19 cellular contexts compared by ENCODE assay signal in genomic region chr6:13810688-13811446, GRCh38. TPM values are rescaled to one million over a fixed set of nuclear protein-coding genes. Genes with fewer than 3 reads are reported as not detected.
DNase-seq lines count a peak whose midpoint lies in the region; ATAC-seq, FAIRE-seq and TF ChIP-seq lines count a peak whose summit lies in the region.
"Had no signal": no experiment of that assay in that cellular context is flagged by ENCODE, and none has a peak within 500 bp of the region (broad histone marks: within the 10 kb centered on the region; RNA-seq: fewer than 3 reads in every experiment).

No MANE protein-coding gene starts in this region.

- H3K79me2 ChIP-seq in K562 (ENCODE audit: control insufficient read depth, insufficient read depth, low read length) = peaks cover 61% of the 10 kb centered on the region

- DNase-seq in NCI-H2029 (lab: John Stamatoyannopoulos, UW) = peak; percentile 22
- no peak for DNase-seq in K562 (ENCODE audit: extremely low read depth in 1 of 4, low spot score in 3 of 4)
- DNase-seq in lower lobe of right lung = no peak
- DNase-seq in stromal cell of bone marrow (ENCODE audit: low read depth) = peak; percentile 18
- DNase-seq in iPS-NIHi11 (ENCODE audit: low spot score) = no peak
- no peak for DNase-seq in DMS 273 (lab: John Stamatoyannopoulos, UW; ENCODE audit: unreplicated experiment)
- DNase-seq in activated T-cell treated with anti-CD3 and anti-CD28 coated beads for 4 hours = no peak
- DNase-seq: activated CD8-positive, alpha-beta memory T cell treated with anti-CD3 and anti-CD28 coated beads for 24 hours; activated naive CD4-positive, alpha-beta T cell treated with Interleukin-2 at 50 U/mL for 16 hours; central memory CD4-positive, alpha-beta T cell; GDM1; NCI-H1930; NCI-H82; posterior cingulate gyrus; SHP77 treated with DMSO at 0.1 percent for 48 hours; stimulated activated CD4-positive, alpha-beta T cell treated with anti-CD3 and anti-CD28 coated beads, Interleukin-1b, Interleukin-23, amount 100 ng/mL, for 48 hours had no signal

- 61% methylated on average over 3 of the region's 3 CpGs for WGBS in K562 (ENCODE audit: insufficient coverage, low coverage, missing lambda C conversion rate)

- H3K4me1 ChIP-seq in K562 (replicated peaks in 1 of 2; ENCODE audit: control insufficient read depth in 2 of 2, insufficient read depth in 2 of 2, low read length in 2 of 2) (peaks cover 9 to 25% of the 10 kb centered on the region in 2 experiments), lower lobe of right lung (peaks cover 39% of the 10 kb centered on the region)

- BruUV-seq in K562 (replicated peaks; lab: Mats Ljungman, UMichigan) = no TSS peak

- no peak overlapping the region for H3K27ac ChIP-seq in K562 (ENCODE audit: extremely low read depth, low read depth, low read length)
- peak overlapping the region; percentile 28 for H3K27ac ChIP-seq in lower lobe of right lung

- TF ChIP-seq RAD21 in K562 (CRISPR knock-in tag; conservative IDR thresholded peaks at IDR 0.05 in 1 of 2, IDR thresholded peaks at IDR 0.05 in 1 of 2) = no peak

- no peak for TF ChIP-seq POLR2A in K562 (conservative IDR thresholded peaks at IDR 0.05)

- H2AFZ ChIP-seq in K562 (ENCODE audit: low read depth, low read length) = no peak overlapping the region

- CTCF ChIA-PET in K562 (lab: Yijun Ruan, JAX; ENCODE audit: low intra/inter-chr PET ratio) = no interaction called here

- no peaks in the 10 kb centered on the region; the same call in 1 of the 2 replicates for H4K20me1 ChIP-seq in K562 (replicated peaks; ENCODE audit: control insufficient read depth, insufficient read depth, low read length)

- no peak overlapping the region for H3K9ac ChIP-seq in K562 (ENCODE audit: insufficient read depth in 1 of 2, low read depth in 2 of 2, low read length in 2 of 2)

- no peak overlapping the region for H3K4me3 ChIP-seq in K562
- no peak overlapping the region for H3K4me3 ChIP-seq in lower lobe of right lung

- in situ Hi-C loops in K562 (cut with MboI) = no loop called here

- ATAC-seq in K562 (no peak), lower lobe of right lung (no peak), GM18873 (IDR thresholded peaks at IDR 0.05; ENCODE audit: low FRiP score, unreplicated experiment) (no peak)

- H3K36me3 ChIP-seq in K562 (ENCODE audit: control insufficient read depth, insufficient read depth, low read length) (peaks cover 39% of the 10 kb centered on the region), lower lobe of right lung (peaks cover 11% of the 10 kb centered on the region)

- no peaks in the 10 kb centered on the region for H3K9me1 ChIP-seq in K562 (ENCODE audit: control insufficient read depth, insufficient read depth, low read length)

- POLR2A ChIA-PET in K562 (lab: Yijun Ruan, JAX) = interaction anchor here (0.6 to 1.9 kb wide), 12 partner anchors 9 to 385 kb away, joined by 3 to 5 read pairs (median 3); no protein-coding TSS in a partner anchor

- H3K9me3 ChIP-seq in K562 (replicated peaks; ENCODE audit: control insufficient read depth, insufficient read depth, low read depth, low read length) = no peaks in the 10 kb centered on the region
- H3K9me3 ChIP-seq in lower lobe of right lung = no peaks in the 10 kb centered on the region

- no peak for FAIRE-seq in K562 (lab: Jason Lieb, UNC)
- FAIRE-seq: GM18507, H1 had no signal

- no peaks in the 10 kb centered on the region for H3K27me3 ChIP-seq in K562 (ENCODE audit: control insufficient read depth in 2 of 2, insufficient read depth in 2 of 2, low read length in 2 of 2)
- H3K27me3 ChIP-seq in lower lobe of right lung (ENCODE audit: low read depth) = no peaks in the 10 kb centered on the region

- intact Hi-C loops in K562 (cut with micrococcal nuclease) = no loop called here
- intact Hi-C loops in lower lobe of right lung (cut with DNase I) = no loop called here

- TF ChIP-seq CTCF in K562 (IDR thresholded peaks at IDR 0.05 in 2 of 3, conservative IDR thresholded peaks at IDR 0.05 in 1 of 3; ENCODE audit: insufficient read depth in 2 of 3, low read depth in 1 of 3, low read length in 3 of 3) (no peak), lower lobe of right lung (IDR thresholded peaks at IDR 0.05) (no peak)

- TF ChIP-seq EP300 in K562 (IDR thresholded peaks at IDR 0.05; ENCODE audit: low read length) = no peak

- H3K4me2 ChIP-seq in K562 (ENCODE audit: insufficient read depth, low read length) = 0 out of 2 replicates have a peak overlapping the region, but pooled peaks have one; percentile 7

TF ChIP-seq in K562, 482 proteins besides CTCF, POLR2A, EP300 and RAD21:
- no peak for TF ChIP-seq PTTG1 (tag; IDR thresholded peaks at IDR 0.05; ENCODE audit: low read depth)
- no peak for TF ChIP-seq ZNF717 (CRISPR knock-in tag; IDR thresholded peaks at IDR 0.05)
- no peak for TF ChIP-seq RNF219 (CRISPR knock-in tag; IDR thresholded peaks at IDR 0.05)
- TF ChIP-seq ZNF766 (CRISPR knock-in tag; conservative IDR thresholded peaks at IDR 0.05) = no peak
- TF ChIP-seq ARID2 (IDR thresholded peaks at IDR 0.05) = no peak
- no peak for TF ChIP-seq PHTF2 (CRISPR knock-in tag; IDR thresholded peaks at IDR 0.05)
- TF ChIP-seq SRF (CRISPR knock-in tag; IDR thresholded peaks at IDR 0.05) = no peak
- no peak for TF ChIP-seq ILF3 (IDR thresholded peaks at IDR 0.05; ENCODE audit: borderline replicate concordance)
- TF ChIP-seq PKNOX1 (IDR thresholded peaks at IDR 0.05) = no peak
- no peak for TF ChIP-seq GTF2E2 (tag; IDR thresholded peaks at IDR 0.05)
- TF ChIP-seq SAFB2 (IDR thresholded peaks at IDR 0.05; ENCODE audit: borderline replicate concordance, low read depth, low read length, severe bottlenecking) = no peak
- TF ChIP-seq CBFA2T3 (IDR thresholded peaks at IDR 0.05) = no peak
- no peak for TF ChIP-seq ZNF354B (CRISPR knock-in tag; IDR thresholded peaks at IDR 0.05)
TF ChIP-seq in K562: peak in this region for 0.

RNA-seq across cellular contexts. Expression of gene MCUR1, which starts 3.5 kb away (rescaled TPM):
- total RNA-seq in K562 (2011; cell fraction: chromatin; rRNA removed; ENCODE audit: low replicate concordance) = 9.3 and 14.6 TPM in 2 replicates
- 7.3 and 8.6 TPM in 2 replicates for total RNA-seq in K562 (2011; cell fraction: nucleolus; rRNA removed)
- 14.8 and 27.5 TPM in 2 replicates for total RNA-seq in K562 (2011; cell fraction: nucleoplasm; rRNA removed)
- total RNA-seq in K562 (2014; rRNA removed) (42.2 and 42.5 TPM in 2 replicates), K562 (2014; rRNA removed; fragmentation: Illumina TruSeq; extraction: Trizol) (46.8 and 52.6 TPM in 2 replicates), K562 (2015; rRNA removed; fragmentation: Illumina TruSeq; extraction: Trizol) (52.9 and 55.5 TPM in 2 replicates), K562 (2021) (60.2 and 62.6 TPM in 2 replicates), lower lobe of right lung (26.1 TPM)
- polyA plus RNA-seq in K562 (2011; rRNA removed) (20.5 and 27.9 TPM in 2 replicates), K562 (2014; fragmentation: Illumina TruSeq; extraction: Trizol) (28.8 and 34.6 TPM in 2 replicates), K562 (2014; fragmentation: Nextera tagmentation; extraction: Ambion mirVana) (1 to 10 TPM; 5.1 to 7.7 TPM), K562 (2014; rRNA removed) (35.4 and 41.4 TPM in 2 replicates)
- polyA plus RNA-seq in K562 (2011; cell fraction: cytosol; rRNA removed) = 17.9 and 19.6 TPM in 2 replicates
- 5.9 and 6.6 TPM in 2 replicates for polyA plus RNA-seq in K562 (2011; cell fraction: nucleus; rRNA removed)
- polyA plus RNA-seq in K562 (2012) = 27.9 and 32.3 TPM in 2 replicates
- 22.3 and 25.4 TPM in 2 replicates for polyA minus RNA-seq in K562 (2011; rRNA and poly(A)+ RNA removed)
- polyA minus RNA-seq in K562 (2011; cell fraction: cytosol; rRNA and poly(A)+ RNA removed) = 12.9 and 13.6 TPM in 2 replicates
- polyA minus RNA-seq in K562 (2011; cell fraction: nucleus; rRNA and poly(A)+ RNA removed) = 5.7 and 7.9 TPM in 2 replicates

Comparison
In these comparisons a context has a peak if more than half of its experiments do, and no peak if none do; other contexts are left out.
1. DNase-seq: peak in NCI-H2029 (single experiment) and stromal cell of bone marrow (single experiment); none in K562 (0 of 4), lower lobe of right lung (single experiment), iPS-NIHi11 (single experiment), DMS 273 (single experiment) and activated T-cell treated with anti-CD3 and anti-CD28 coated beads for 4 hours (single experiment).